In genomic region chr3:113717308-113717707, GRCh38 we compare ENCODE assay signal across 21 cellular contexts.
"Had no signal": no experiment of that assay in that cellular context is flagged by ENCODE, and none has a peak within 500 bp of the region (broad histone marks: within the 10 kb centered on the region; RNA-seq: fewer than 3 reads in every experiment).

No MANE protein-coding gene starts in this region.

- H3K27me3 Mint-ChIP-seq: stimulated activated naive CD8-positive, alpha-beta T cell treated with anti-CD3 and anti-CD28 coated beads, Interleukin-15, amount 100 ng/mL, for 72 hours; type B pancreatic cell had no signal

- H3K4me3 ChIP-seq: ascending aorta, coronary artery, gastroesophageal sphincter, heart left ventricle, ovary, psoas muscle had no signal

- H3K27ac ChIP-seq: ascending aorta, coronary artery, gastroesophageal sphincter, heart left ventricle, ovary, psoas muscle had no signal

- DNase-seq: activated CD4-positive, alpha-beta T cell treated with anti-CD3 and anti-CD28 coated beads, Interleukin-2, amount 50 U/mL, for 1 hour; activated CD4-positive, CD25-positive, alpha-beta regulatory T cell; activated effector memory CD4-positive, alpha-beta T cell treated with anti-CD3 and anti-CD28 coated beads, Interleukin-2, amount 50 U/mL, for 16 hours; activated naive CD8-positive, alpha-beta T cell treated with anti-CD3 and anti-CD28 coated beads, Interleukin-2, amount 10 ng/mL, durations not matched to agents 7 days and 5 days; erythroblast; heart left ventricle; kidney; left ventricle myocardium superior; ovary; psoas muscle; right cardiac atrium; SHP77 treated with DMSO at 0.1 percent for 48 hours; SK-N-SH; small intestine; stimulated activated CD4-positive, alpha-beta T cell treated with anti-CD3 and anti-CD28 coated beads, Interleukin-15, amount 100 ng/mL, for 24 hours; stimulated activated CD4-positive, alpha-beta T cell treated with anti-CD3 and anti-CD28 coated beads, Interleukin-2, amount 100 ng/mL, for 48 hours; stimulated activated naive CD8-positive, alpha-beta T cell treated with anti-CD3 and anti-CD28 coated beads, Interleukin-15, amount 100 ng/mL, for 72 hours had no signal

- H3K4me2 ChIP-seq: SK-N-SH had no signal

- H3K9me3 Mint-ChIP-seq: activated naive CD8-positive, alpha-beta T cell treated with anti-CD3 and anti-CD28 coated beads, Interleukin-2, amount 10 ng/mL, durations not matched to agents 7 days and 5 days; stimulated activated naive CD8-positive, alpha-beta T cell treated with anti-CD3 and anti-CD28 coated beads, Interleukin-15, amount 100 ng/mL, for 72 hours; type B pancreatic cell had no signal

- H3K9ac ChIP-seq: SK-N-SH had no signal

- H3K4me3 Mint-ChIP-seq: activated naive CD8-positive, alpha-beta T cell treated with anti-CD3 and anti-CD28 coated beads, Interleukin-2, amount 10 ng/mL, durations not matched to agents 7 days and 5 days; stimulated activated naive CD8-positive, alpha-beta T cell treated with anti-CD3 and anti-CD28 coated beads, Interleukin-15, amount 100 ng/mL, for 72 hours; type B pancreatic cell had no signal

- H3K27ac Mint-ChIP-seq: activated naive CD8-positive, alpha-beta T cell treated with anti-CD3 and anti-CD28 coated beads, Interleukin-2, amount 10 ng/mL, durations not matched to agents 7 days and 5 days; type B pancreatic cell had no signal

- H3K36me3 ChIP-seq: ovary had no signal

- ATAC-seq: gastroesophageal sphincter, heart left ventricle, left ventricle myocardium superior, right cardiac atrium had no signal

- H3K9me3 ChIP-seq: ascending aorta, gastroesophageal sphincter, heart left ventricle, ovary, psoas muscle, SK-N-SH had no signal

- H3K27me3 ChIP-seq: ascending aorta, gastroesophageal sphincter, heart left ventricle, ovary had no signal
